ENCODE assay signal across 9 cellular contexts in the genomic region with DNA sequence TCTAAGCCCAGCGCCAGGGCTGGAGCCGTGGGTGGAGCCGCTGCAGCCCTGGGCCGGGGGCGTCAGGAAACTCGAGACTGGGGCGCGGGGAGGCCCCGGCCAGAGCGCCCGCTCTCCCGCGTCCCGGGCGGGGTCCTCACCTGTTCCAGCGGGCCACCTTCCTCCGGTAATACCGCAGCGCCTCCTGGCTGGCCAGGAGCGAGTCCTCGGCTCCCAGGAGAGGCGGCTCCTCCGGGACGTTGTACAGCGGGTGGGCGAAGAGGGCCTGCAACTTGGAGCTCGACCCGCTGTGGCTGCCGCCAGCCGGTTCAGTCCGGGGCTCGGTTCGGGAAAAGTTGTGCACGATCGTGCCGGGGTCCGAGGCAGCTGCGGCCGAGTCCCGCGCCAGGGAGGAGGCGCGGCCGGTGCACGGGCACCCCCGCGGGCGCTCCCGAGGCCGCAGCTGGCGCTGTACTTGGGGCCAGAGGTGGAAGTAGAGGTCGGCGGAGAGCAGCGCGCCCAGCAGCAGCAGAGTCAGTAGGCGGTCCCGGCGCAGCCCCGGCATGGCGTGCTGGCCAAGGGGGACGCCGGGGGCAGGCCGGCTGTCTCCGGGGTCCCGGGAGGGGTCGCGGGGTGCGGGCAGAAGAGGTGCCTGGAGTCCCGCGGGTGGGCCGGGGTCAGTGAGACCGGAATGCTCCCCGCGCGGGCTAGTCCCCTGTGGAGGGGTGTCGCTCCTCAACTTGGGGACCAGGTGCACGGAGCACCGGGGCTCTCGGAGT. TPM values are rescaled to one million over a fixed set of nuclear protein-coding genes. Genes with fewer than 3 reads are reported as not detected.
DNase-seq lines count a peak whose midpoint lies in the region; ATAC-seq and TF ChIP-seq lines count a peak whose summit lies in the region.
"Had no signal": no experiment of that assay in that cellular context is flagged by ENCODE, and none has a peak within 500 bp of the region (broad histone marks: within the 10 kb centered on the region; RNA-seq: fewer than 3 reads in every experiment).

No MANE protein-coding gene starts in this region.

- H3K4me1 ChIP-seq in effector memory CD4-positive, alpha-beta T cell (ENCODE audit: control insufficient read depth, insufficient read depth, low read length, poor library complexity, severe bottlenecking) = peaks cover 8% of the 10 kb centered on the region
- peaks cover 48% of the 10 kb centered on the region for H3K4me1 ChIP-seq in vagina

- peak overlapping the region; percentile 22 for H3K4me3 ChIP-seq in effector memory CD4-positive, alpha-beta T cell (ENCODE audit: insufficient read depth, low read depth, low read length, poor library complexity, severe bottlenecking)
- peak overlapping the region; percentile 74 to 84 for H3K4me3 ChIP-seq in vagina

- no peaks in the 10 kb centered on the region for H3K9me3 ChIP-seq in effector memory CD4-positive, alpha-beta T cell (ENCODE audit: control insufficient read depth, low read length)
- no peaks in the 10 kb centered on the region for H3K9me3 ChIP-seq in vagina

- no peak overlapping the region for H3K27ac ChIP-seq in effector memory CD4-positive, alpha-beta T cell (ENCODE audit: insufficient read depth, low read length, poor library complexity, severe bottlenecking)
- H3K27ac ChIP-seq in vagina = peak overlapping the region; percentile 88

- no peak for TF ChIP-seq POLR2A in vagina (IDR thresholded peaks at IDR 0.05)

- no peaks in the 10 kb centered on the region for H3K36me3 ChIP-seq in effector memory CD4-positive, alpha-beta T cell (ENCODE audit: control insufficient read depth, insufficient read depth, low read length)
- no peaks in the 10 kb centered on the region for H3K36me3 ChIP-seq in vagina

- H3K27me3 ChIP-seq in effector memory CD4-positive, alpha-beta T cell (replicated peaks; ENCODE audit: control insufficient read depth, insufficient read depth, low read length, poor library complexity, severe bottlenecking) = peaks cover 28% of the 10 kb centered on the region
- H3K27me3 ChIP-seq in vagina = no peaks in the 10 kb centered on the region

- no peaks in the 10 kb centered on the region for H3K9me3 Mint-ChIP-seq in Calu3 (ENCODE audit: low read depth, unreplicated experiment)
- peaks cover 3% of the 10 kb centered on the region for H3K9me3 Mint-ChIP-seq in mesothelial cell of epicardium
- H3K9me3 Mint-ChIP-seq: stimulated activated naive CD8-positive, alpha-beta T cell treated with anti-CD3 and anti-CD28 coated beads, Interleukin-15, Interleukin-2, amounts not matched to agents 100 ng/mL and 50 ng/mL, for 24 hours had no signal

- peak overlapping the region; percentile 70 for H3K4me3 Mint-ChIP-seq in Calu3 (ENCODE audit: low read depth, unreplicated experiment)
- peak overlapping the region; percentile 79 for H3K4me3 Mint-ChIP-seq in mesothelial cell of epicardium
- H3K4me3 Mint-ChIP-seq: stimulated activated naive CD8-positive, alpha-beta T cell treated with anti-CD3 and anti-CD28 coated beads, Interleukin-15, Interleukin-2, amounts not matched to agents 100 ng/mL and 50 ng/mL, for 24 hours had no signal

- ATAC-seq in HG03045 (IDR thresholded peaks at IDR 0.05; ENCODE audit: unreplicated experiment) = no peak

- BruUV-seq in Calu3 (replicated peaks; lab: Mats Ljungman, UMichigan) = no TSS peak

- H3K4me1 Mint-ChIP-seq in Calu3 (ENCODE audit: low read depth, unreplicated experiment) = peaks cover 7% of the 10 kb centered on the region
- H3K4me1 Mint-ChIP-seq in mesothelial cell of epicardium = peaks cover 17% of the 10 kb centered on the region

- intact Hi-C loops in Calu3 (cut with micrococcal nuclease; ENCODE audit: unreplicated experiment) = no loop called here
- intact Hi-C loops in vagina (cut with DNase I) = no loop called here

- H3K27me3 Mint-ChIP-seq in Calu3 (ENCODE audit: unreplicated experiment) (peaks cover 60% of the 10 kb centered on the region), mesothelial cell of epicardium (ENCODE audit: low read depth) (peaks cover 49% of the 10 kb centered on the region)

- DNase-seq in Calu3 (peak; percentile 62), NOMO-1 treated with DMSO at 0.1 percent for 48 hours (lab: John Stamatoyannopoulos, UW; ENCODE audit: unreplicated experiment) (peak; percentile 21), mesothelial cell of epicardium (ENCODE audit: low spot score in 2 of 2, unreplicated experiment in 2 of 2) (peak; percentile 37 to 55), vagina (ENCODE audit: extremely low spot score in 2 of 2) (no peak), SHP77 (lab: John Stamatoyannopoulos, UW) (no peak), Ammon's horn (ENCODE audit: low spot score) (no peak)
- no peak for DNase-seq in effector memory CD4-positive, alpha-beta T cell

- H3K27ac Mint-ChIP-seq in Calu3 (ENCODE audit: unreplicated experiment) (no peak overlapping the region), mesothelial cell of epicardium (no peak overlapping the region)
- H3K27ac Mint-ChIP-seq: stimulated activated naive CD8-positive, alpha-beta T cell treated with anti-CD3 and anti-CD28 coated beads, Interleukin-15, Interleukin-2, amounts not matched to agents 100 ng/mL and 50 ng/mL, for 24 hours had no signal

- peaks cover 11% of the 10 kb centered on the region for H3K36me3 Mint-ChIP-seq in Calu3 (ENCODE audit: insufficient read depth, unreplicated experiment)
- no peaks in the 10 kb centered on the region for H3K36me3 Mint-ChIP-seq in mesothelial cell of epicardium

- TF ChIP-seq CTCF in Calu3 (IDR thresholded peaks at IDR 0.05; ENCODE audit: unreplicated experiment) (no peak), mesothelial cell of epicardium (IDR thresholded peaks at IDR 0.05; ENCODE audit: unreplicated experiment) (no peak), vagina (IDR thresholded peaks at IDR 0.05) (peak in 1 of 3 experiments; percentile 36)

- CTCF ChIA-PET in Calu3 (lab: Charles Lee) = interaction anchor here (1.5 kb wide), 1 partner anchor 66 kb away, joined by 8 read pairs; no protein-coding TSS in a partner anchor

RNA-seq across cellular contexts. Expression of a gene that starts 0.9 kb away (rescaled TPM):
- total RNA-seq in Calu3 (2022) (0.59 and 1.3 TPM in 2 replicates), mesothelial cell of epicardium (1.7 to 2.1 TPM (median 1.8 TPM) in 3 replicates), vagina (16.2 TPM)

Comparison
In these comparisons a context has a peak if more than half of its experiments do, and no peak if none do; other contexts are left out.
1. DNase-seq: peak in Calu3 (single experiment), NOMO-1 treated with DMSO at 0.1 percent for 48 hours (single experiment) and mesothelial cell of epicardium (2 of 2); none in effector memory CD4-positive, alpha-beta T cell (0 of 3), vagina (0 of 2), SHP77 (0 of 2) and Ammon's horn (single experiment).